In genomic region chr9:81499571-81499970, GRCh38 we compare ENCODE assay signal across 26 cellular contexts.
DNase-seq lines count a peak whose midpoint lies in the region; TF ChIP-seq lines count a peak whose summit lies in the region.
"Had no signal": no experiment of that assay in that cellular context is flagged by ENCODE, and none has a peak within 500 bp of the region (broad histone marks: within the 10 kb centered on the region; RNA-seq: fewer than 3 reads in every experiment).

No MANE protein-coding gene starts in this region.

- H3K27me3 ChIP-seq in AG04450 (ENCODE audit: control insufficient read depth, insufficient read depth, low read length) (no peaks in the 10 kb centered on the region), osteoblast (ENCODE audit: insufficient read depth, low read length) (peaks cover 58% of the 10 kb centered on the region), testis (no peaks in the 10 kb centered on the region)
- H3K27me3 ChIP-seq: BLaER1 treated with 17β-estradiol and CSF1 and Interleukin-3, amounts not matched to agents 10 nM and 100 nM; right atrium auricular region had no signal

- no peak for TF ChIP-seq POLR2A in testis (IDR thresholded peaks at IDR 0.05)

- DNase-seq in AG04450 (ENCODE audit: low read depth, low spot score), result no peak
- no peak for DNase-seq in chondrocyte (ENCODE audit: low spot score)
- no peak for DNase-seq in osteoblast (ENCODE audit: insufficient read length, low spot score, missing footprints)
- no peak for DNase-seq in testis
- DNase-seq in T-helper 2 cell treated with Interferon-gamma antibody and Interleukin-4, amounts not matched to agents 5 μg/mL and 100 μg/mL, for 36 hours (ENCODE audit: low spot score), result no peak
- no peak for DNase-seq in NCI-H1105 treated with DMSO at 0.1 percent for 48 hours (lab: John Stamatoyannopoulos, UW)
- no peak for DNase-seq in SKM-1 (lab: John Stamatoyannopoulos, UW; ENCODE audit: unreplicated experiment)
- no peak for DNase-seq in NCI-H146 treated with DMSO at 0.1 percent for 48 hours (lab: John Stamatoyannopoulos, UW; ENCODE audit: unreplicated experiment)
- DNase-seq: ACHN; activated naive CD4-positive, alpha-beta T cell treated with anti-CD3 and anti-CD28 coated beads for 36 hours; activated T-cell treated with anti-CD3 and anti-CD28 coated beads, Interleukin-2, amount 50 U/mL, for 24 hours; Caco-2; DMS79 treated with DMSO at 0.1 percent for 48 hours; effector CD8-positive, alpha-beta T cell; Kasumi-1; naive B cell; NCI-H1048; NCI-H2029 treated with DMSO at 0.1 percent for 48 hours; NCI-H345; NCI-H82; stimulated activated CD8-positive, alpha-beta memory T cell treated with anti-CD3 and anti-CD28 coated beads, Interleukin-4, amount 100 ng/mL, for 48 hours; substantia nigra had no signal

- H2AFZ ChIP-seq in osteoblast (ENCODE audit: low read length), result no peak overlapping the region

- H4K20me1 ChIP-seq in osteoblast (ENCODE audit: insufficient read depth, low read length), result no peaks in the 10 kb centered on the region
- H4K20me1 ChIP-seq: BLaER1 treated with 17β-estradiol and CSF1 and Interleukin-3, amounts not matched to agents 10 nM and 100 nM had no signal

- peak overlapping the region; percentile 33 for H3K27ac ChIP-seq in AG04450 (ENCODE audit: low read depth, low read length)
- no peak overlapping the region for H3K27ac ChIP-seq in osteoblast (ENCODE audit: low read depth, low read length)
- H3K27ac ChIP-seq in testis, result peak overlapping the region; percentile 46 to 75
- H3K27ac ChIP-seq: BLaER1 treated with 17β-estradiol and CSF1 and Interleukin-3, amounts not matched to agents 10 nM and 100 nM; right atrium auricular region had no signal

- H3K27me3 Mint-ChIP-seq in chondrocyte (ENCODE audit: low read depth), result peaks cover 11% of the 10 kb centered on the region
- H3K27me3 Mint-ChIP-seq in T-helper 2 cell treated with Interferon-gamma antibody and Interleukin-4, amounts not matched to agents 5 μg/mL and 100 μg/mL, for 36 hours (ENCODE audit: low read depth), result no peaks in the 10 kb centered on the region
- H3K27me3 Mint-ChIP-seq: activated T-cell treated with anti-CD3 and anti-CD28 coated beads, Interleukin-2, amount 50 U/mL, for 24 hours; central memory CD8-positive, alpha-beta T cell had no signal

- peaks cover 14% of the 10 kb centered on the region for H3K4me1 ChIP-seq in osteoblast (ENCODE audit: insufficient read depth, low read length)
- H3K4me1 ChIP-seq in testis, result peaks cover 16% of the 10 kb centered on the region
- H3K4me1 ChIP-seq: BLaER1 treated with 17β-estradiol and CSF1 and Interleukin-3, amounts not matched to agents 10 nM and 100 nM; Caco-2 had no signal

- H3K79me2 ChIP-seq in osteoblast (ENCODE audit: insufficient read depth, low read length), result no peaks in the 10 kb centered on the region

- peaks cover 1% of the 10 kb centered on the region for H3K36me3 Mint-ChIP-seq in chondrocyte (ENCODE audit: low read depth)
- no peaks in the 10 kb centered on the region for H3K36me3 Mint-ChIP-seq in T-helper 2 cell treated with Interferon-gamma antibody and Interleukin-4, amounts not matched to agents 5 μg/mL and 100 μg/mL, for 36 hours (ENCODE audit: low read depth)
- H3K36me3 Mint-ChIP-seq: naive B cell had no signal

- H3K4me2 ChIP-seq in osteoblast (ENCODE audit: insufficient read depth, low read length), result peak overlapping the region; percentile 68
- H3K4me2 ChIP-seq: BLaER1 treated with 17β-estradiol and CSF1 and Interleukin-3, amounts not matched to agents 10 nM and 100 nM; GM23338 had no signal

- H3K9me3 ChIP-seq in AG04450 (ENCODE audit: control insufficient read depth, insufficient read depth, low read length) (no peaks in the 10 kb centered on the region), osteoblast (ENCODE audit: low read depth, low read length) (no peaks in the 10 kb centered on the region), testis (no peaks in the 10 kb centered on the region)
- H3K9me3 ChIP-seq: BLaER1 treated with 17β-estradiol and CSF1 and Interleukin-3, amounts not matched to agents 10 nM and 100 nM; Caco-2; right atrium auricular region had no signal

- POLR2A ChIA-PET in AG04450 (lab: Yijun Ruan, JAX), result no interaction called here

- CTCF ChIA-PET in AG04450 (lab: Charles Lee), result interaction anchor here (1.3 kb wide), 2 partner anchors 23 to 1107 kb away, joined by 3 to 6 read pairs; no protein-coding TSS in a partner anchor

- peak overlapping the region; percentile 7 for H3K4me3 Mint-ChIP-seq in chondrocyte (ENCODE audit: unreplicated experiment)
- H3K4me3 Mint-ChIP-seq in T-helper 2 cell treated with Interferon-gamma antibody and Interleukin-4, amounts not matched to agents 5 μg/mL and 100 μg/mL, for 36 hours, result no peak overlapping the region
- H3K4me3 Mint-ChIP-seq: activated naive CD4-positive, alpha-beta T cell treated with anti-CD3 and anti-CD28 coated beads for 36 hours; activated T-cell treated with anti-CD3 and anti-CD28 coated beads, Interleukin-2, amount 50 U/mL, for 24 hours; central memory CD8-positive, alpha-beta T cell; GM23338; naive B cell had no signal

- H3K9me3 Mint-ChIP-seq in chondrocyte (ENCODE audit: low read depth), result no peaks in the 10 kb centered on the region
- H3K9me3 Mint-ChIP-seq in T-helper 2 cell treated with Interferon-gamma antibody and Interleukin-4, amounts not matched to agents 5 μg/mL and 100 μg/mL, for 36 hours, result no peaks in the 10 kb centered on the region
- H3K9me3 Mint-ChIP-seq: activated T-cell treated with anti-CD3 and anti-CD28 coated beads, Interleukin-2, amount 50 U/mL, for 24 hours; GM23338; naive B cell had no signal

- TF ChIP-seq CTCF in AG04450 (IDR thresholded peaks at IDR 0.05; ENCODE audit: low read depth, low read length) (no peak), chondrocyte (IDR thresholded peaks at IDR 0.05) (no peak), osteoblast (IDR thresholded peaks at IDR 0.05; ENCODE audit: extremely low read depth, low read depth, low read length) (no peak), testis (IDR thresholded peaks at IDR 0.05) (no peak)

- no peak overlapping the region for H3K4me3 ChIP-seq in AG04450 (ENCODE audit: low read depth, low read length)
- no peak overlapping the region for H3K4me3 ChIP-seq in osteoblast (ENCODE audit: insufficient read depth, low read length)
- no peak overlapping the region for H3K4me3 ChIP-seq in testis
- H3K4me3 ChIP-seq: BLaER1 treated with 17β-estradiol and CSF1 and Interleukin-3, amounts not matched to agents 10 nM and 100 nM; GM23338; right atrium auricular region had no signal

- intact Hi-C loops in testis (cut with DNase I; ENCODE audit: low total_unique reads), result no loop called here

- H3K4me1 Mint-ChIP-seq in chondrocyte (ENCODE audit: low read depth), result peaks cover 28% of the 10 kb centered on the region
- H3K4me1 Mint-ChIP-seq in T-helper 2 cell treated with Interferon-gamma antibody and Interleukin-4, amounts not matched to agents 5 μg/mL and 100 μg/mL, for 36 hours (ENCODE audit: low read depth), result no peaks in the 10 kb centered on the region
- H3K4me1 Mint-ChIP-seq: central memory CD8-positive, alpha-beta T cell; GM23338; naive B cell had no signal

- H3K36me3 ChIP-seq in osteoblast (ENCODE audit: insufficient read depth, low read length) (no peaks in the 10 kb centered on the region), testis (ENCODE audit: low read depth, missing control alignments) (no peaks in the 10 kb centered on the region)
- H3K36me3 ChIP-seq: BLaER1 treated with 17β-estradiol and CSF1 and Interleukin-3, amounts not matched to agents 10 nM and 100 nM; right atrium auricular region had no signal

- WGBS in testis, 2 donors, result 38 to 43% methylated on average over 2 of the region's 2 CpGs

- H3K27ac Mint-ChIP-seq in chondrocyte (ENCODE audit: unreplicated experiment), result peak overlapping the region; percentile 81
- H3K27ac Mint-ChIP-seq in T-helper 2 cell treated with Interferon-gamma antibody and Interleukin-4, amounts not matched to agents 5 μg/mL and 100 μg/mL, for 36 hours, result no peak overlapping the region
- H3K27ac Mint-ChIP-seq: activated naive CD4-positive, alpha-beta T cell treated with anti-CD3 and anti-CD28 coated beads for 36 hours; activated T-cell treated with anti-CD3 and anti-CD28 coated beads, Interleukin-2, amount 50 U/mL, for 24 hours; GM23338; naive B cell had no signal
